ENCODE assay signal across 28 cellular contexts in the genomic region with DNA sequence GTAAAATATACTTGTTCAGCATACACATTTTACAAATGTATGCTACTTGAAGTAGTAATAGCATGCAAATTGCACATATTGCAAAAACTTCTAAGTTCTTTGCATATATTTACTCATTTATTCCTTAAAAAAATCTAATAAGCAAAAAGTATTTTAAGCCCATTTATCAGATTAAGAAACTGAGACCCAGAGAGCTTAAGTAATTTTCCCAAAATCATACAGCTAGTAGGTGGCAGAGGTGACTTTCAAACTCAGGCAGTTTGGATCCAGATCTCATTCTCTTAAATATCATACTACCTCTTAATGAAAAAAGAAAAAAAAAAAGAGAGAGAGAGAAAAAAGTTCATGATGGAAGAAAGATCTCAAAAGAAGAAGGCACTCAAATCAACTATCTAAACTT.
"Had no signal": no experiment of that assay in that cellular context is flagged by ENCODE, and none has a peak within 500 bp of the region (broad histone marks: within the 10 kb centered on the region; RNA-seq: fewer than 3 reads in every experiment).

No MANE protein-coding gene starts in this region.

- H3K27ac Mint-ChIP-seq: activated CD4-positive, alpha-beta memory T cell treated with anti-CD3 and anti-CD28 coated beads for 36 hours; activated CD4-positive, alpha-beta T cell treated with anti-CD3 and anti-CD28 coated beads for 36 hours; activated CD4-positive, alpha-beta T cell treated with anti-CD3 and anti-CD28 coated beads, Interleukin-2, amount 10 ng/mL, durations not matched to agents 24 days and 14 days; activated CD8-positive, alpha-beta memory T cell treated with anti-CD3 and anti-CD28 coated beads, Interleukin-2, amount 10 ng/mL, durations not matched to agents 7 days and 5 days; activated CD8-positive, alpha-beta T cell treated with anti-CD3 and anti-CD28 coated beads, Interleukin-2, amount 10 ng/mL, durations not matched to agents 7 days and 5 days; activated naive CD4-positive, alpha-beta T cell treated with anti-CD3 and anti-CD28 coated beads, Interleukin-2, amount 10 ng/mL, durations not matched to agents 7 days and 5 days; activated naive CD4-positive, alpha-beta T cell treated with anti-CD3 and anti-CD28 coated beads, Interleukin-2, amount 50 U/mL, for 72 hours; activated naive CD8-positive, alpha-beta T cell treated with anti-CD3 and anti-CD28 coated beads, Interleukin-2, amount 10 ng/mL, durations not matched to agents 7 days and 5 days; activated T-cell treated with anti-CD3 and anti-CD28 coated beads, Interleukin-2, amount 50 U/mL, for 24 hours; activated T-cell treated with anti-CD3 and anti-CD28 coated beads, Interleukin-2, amount 50 U/mL, for 72 hours; endodermal cell had no signal

- H3K4me3 ChIP-seq: ascending aorta, breast epithelium, cardiac muscle cell, colonic mucosa had no signal

- H3K27me3 Mint-ChIP-seq: brain had no signal

- H3K4me1 ChIP-seq: ascending aorta, breast epithelium, colonic mucosa had no signal

- H3K27me3 ChIP-seq: ascending aorta, breast epithelium, cardiac muscle cell, colonic mucosa had no signal

- H3K36me3 ChIP-seq: ascending aorta, breast epithelium, cardiac muscle cell, colonic mucosa had no signal

- ATAC-seq: activated CD4-positive, alpha-beta T cell treated with anti-CD3 and anti-CD28 coated beads for 36 hours; activated CD8-positive, alpha-beta memory T cell treated with anti-CD3 and anti-CD28 coated beads, Interleukin-2, amount 10 ng/mL, durations not matched to agents 7 days and 5 days; activated CD8-positive, alpha-beta T cell treated with anti-CD3 and anti-CD28 coated beads, Interleukin-2, amount 10 ng/mL, durations not matched to agents 7 days and 5 days; activated naive CD4-positive, alpha-beta T cell treated with anti-CD3 and anti-CD28 coated beads, Interleukin-2, amount 50 U/mL, for 72 hours; activated T-cell treated with anti-CD3 and anti-CD28 coated beads, Interleukin-2, amount 50 U/mL, for 72 hours; esophagus mucosa had no signal

- H3K9me3 ChIP-seq: ascending aorta, breast epithelium, colonic mucosa had no signal

- H3K27ac ChIP-seq: ascending aorta, breast epithelium, cardiac muscle cell, colonic mucosa had no signal

- DNase-seq: activated CD4-positive, alpha-beta memory T cell treated with anti-CD3 and anti-CD28 coated beads for 36 hours; activated CD4-positive, alpha-beta T cell treated with anti-CD3 and anti-CD28 coated beads for 36 hours; activated CD4-positive, alpha-beta T cell treated with anti-CD3 and anti-CD28 coated beads, Interleukin-2, amount 10 ng/mL, durations not matched to agents 24 days and 14 days; activated CD4-positive, CD25-positive, alpha-beta regulatory T cell; activated CD4-positive, CD25-positive, alpha-beta regulatory T cell treated with anti-CD3 and anti-CD28 coated beads, Interleukin-2, amount 50 U/mL, for 72 hours; activated CD8-positive, alpha-beta memory T cell treated with anti-CD3 and anti-CD28 coated beads, Interleukin-2, amount 10 ng/mL, durations not matched to agents 7 days and 5 days; activated CD8-positive, alpha-beta memory T cell treated with anti-CD3 and anti-CD28 coated beads, Interleukin-2, amount 50 U/mL, for 4 hours; activated CD8-positive, alpha-beta T cell treated with anti-CD3 and anti-CD28 coated beads, Interleukin-2, amount 10 ng/mL, durations not matched to agents 7 days and 5 days; activated gamma-delta T cell; activated naive CD4-positive, alpha-beta T cell; activated naive CD4-positive, alpha-beta T cell treated with anti-CD3 and anti-CD28 coated beads, Interleukin-2, amount 10 ng/mL, durations not matched to agents 7 days and 5 days; activated naive CD8-positive, alpha-beta T cell treated with anti-CD3 and anti-CD28 coated beads, Interleukin-2, amount 10 ng/mL, durations not matched to agents 7 days and 5 days; activated T-cell treated with anti-CD3 and anti-CD28 coated beads, Interleukin-2, amount 50 U/mL, for 24 hours; activated T-cell treated with anti-CD3 and anti-CD28 coated beads, Interleukin-2, amount 50 U/mL, for 72 hours; central memory CD4-positive, alpha-beta T cell; cerebellar nuclear complex; colonic mucosa; effector memory CD4-positive, alpha-beta T cell; endodermal cell; foreskin fibroblast; head of caudate nucleus; T-helper 2 cell had no signal

- H3K4me3 Mint-ChIP-seq: activated CD4-positive, alpha-beta memory T cell treated with anti-CD3 and anti-CD28 coated beads for 36 hours; activated CD4-positive, alpha-beta T cell treated with anti-CD3 and anti-CD28 coated beads for 36 hours; activated CD4-positive, alpha-beta T cell treated with anti-CD3 and anti-CD28 coated beads, Interleukin-2, amount 10 ng/mL, durations not matched to agents 24 days and 14 days; activated CD8-positive, alpha-beta memory T cell treated with anti-CD3 and anti-CD28 coated beads, Interleukin-2, amount 10 ng/mL, durations not matched to agents 7 days and 5 days; activated CD8-positive, alpha-beta T cell treated with anti-CD3 and anti-CD28 coated beads, Interleukin-2, amount 10 ng/mL, durations not matched to agents 7 days and 5 days; activated naive CD4-positive, alpha-beta T cell treated with anti-CD3 and anti-CD28 coated beads, Interleukin-2, amount 10 ng/mL, durations not matched to agents 7 days and 5 days; activated naive CD8-positive, alpha-beta T cell treated with anti-CD3 and anti-CD28 coated beads, Interleukin-2, amount 10 ng/mL, durations not matched to agents 7 days and 5 days; activated T-cell treated with anti-CD3 and anti-CD28 coated beads, Interleukin-2, amount 50 U/mL, for 24 hours; activated T-cell treated with anti-CD3 and anti-CD28 coated beads, Interleukin-2, amount 50 U/mL, for 72 hours; endodermal cell had no signal

- H3K4me1 Mint-ChIP-seq: activated CD4-positive, alpha-beta T cell treated with anti-CD3 and anti-CD28 coated beads for 36 hours; activated CD4-positive, alpha-beta T cell treated with anti-CD3 and anti-CD28 coated beads, Interleukin-2, amount 10 ng/mL, durations not matched to agents 24 days and 14 days; activated CD8-positive, alpha-beta memory T cell treated with anti-CD3 and anti-CD28 coated beads, Interleukin-2, amount 10 ng/mL, durations not matched to agents 7 days and 5 days; activated naive CD4-positive, alpha-beta T cell treated with anti-CD3 and anti-CD28 coated beads, Interleukin-2, amount 10 ng/mL, durations not matched to agents 7 days and 5 days had no signal

- H3K36me3 Mint-ChIP-seq: activated CD4-positive, alpha-beta memory T cell treated with anti-CD3 and anti-CD28 coated beads for 36 hours; activated CD8-positive, alpha-beta memory T cell treated with anti-CD3 and anti-CD28 coated beads, Interleukin-2, amount 10 ng/mL, durations not matched to agents 7 days and 5 days; activated naive CD4-positive, alpha-beta T cell treated with anti-CD3 and anti-CD28 coated beads, Interleukin-2, amount 10 ng/mL, durations not matched to agents 7 days and 5 days; activated naive CD4-positive, alpha-beta T cell treated with anti-CD3 and anti-CD28 coated beads, Interleukin-2, amount 50 U/mL, for 72 hours; activated naive CD8-positive, alpha-beta T cell treated with anti-CD3 and anti-CD28 coated beads, Interleukin-2, amount 10 ng/mL, durations not matched to agents 7 days and 5 days; brain had no signal
